Comparison of ENCODE assay signal across 8 cellular contexts in genomic region chr1:7962011-7962335, GRCh38. TPM values are rescaled to one million over a fixed set of nuclear protein-coding genes. Genes with fewer than 3 reads are reported as not detected.
DNase-seq lines count a peak whose midpoint lies in the region; ATAC-seq and TF ChIP-seq lines count a peak whose summit lies in the region.

No MANE protein-coding gene starts in this region.

- peaks cover 44% of the 10 kb centered on the region for H3K4me1 Mint-ChIP-seq in activated T-helper 2 cell treated with anti-CD3 and anti-CD28 coated beads, Interferon-gamma antibody, Interleukin-2, Interleukin-4, amounts not matched to agents 10 μg/mL and 5 μg/mL and 100 μg/mL, durations not matched to agents 14 hours and 24 hours and 36 hours (ENCODE audit: low read depth)
- H3K4me1 Mint-ChIP-seq in immature natural killer cell, result peaks cover 52 to 64% of the 10 kb centered on the region in 2 donors

- H3K4me3 ChIP-seq in testis, result peak overlapping the region; percentile 67 to 81

- intact Hi-C loops in activated T-helper 2 cell treated with anti-CD3 and anti-CD28 coated beads, Interferon-gamma antibody, Interleukin-2, Interleukin-4, amounts not matched to agents 10 μg/mL and 5 μg/mL and 100 μg/mL, durations not matched to agents 14 hours and 24 hours and 36 hours (cut with micrococcal nuclease), result loop anchor here (5.0 kb wide), 1 partner anchor 40 kb away; no protein-coding TSS in a partner anchor
- intact Hi-C loops in testis (cut with DNase I; ENCODE audit: low total_unique reads), result no loop called here

- peaks cover 58% of the 10 kb centered on the region for H3K36me3 Mint-ChIP-seq in activated T-helper 2 cell treated with anti-CD3 and anti-CD28 coated beads, Interferon-gamma antibody, Interleukin-2, Interleukin-4, amounts not matched to agents 10 μg/mL and 5 μg/mL and 100 μg/mL, durations not matched to agents 14 hours and 24 hours and 36 hours (ENCODE audit: low read depth)
- peaks cover 17 to 19% (median 19%) of the 10 kb centered on the region in 3 donors for H3K36me3 Mint-ChIP-seq in immature natural killer cell

- no peaks in the 10 kb centered on the region for H3K9me3 ChIP-seq in testis

- 0% methylated on average over 8 to 10 of the region's 10 CpGs for WGBS in testis, 2 donors

- H3K27me3 Mint-ChIP-seq in activated T-helper 2 cell treated with anti-CD3 and anti-CD28 coated beads, Interferon-gamma antibody, Interleukin-2, Interleukin-4, amounts not matched to agents 10 μg/mL and 5 μg/mL and 100 μg/mL, durations not matched to agents 14 hours and 24 hours and 36 hours (ENCODE audit: low read depth), result no peaks in the 10 kb centered on the region
- H3K27me3 Mint-ChIP-seq in immature natural killer cell (ENCODE audit: low read depth in 3 of 3), result peaks cover 10 to 17% (median 13%) of the 10 kb centered on the region in 3 donors

- H3K27ac Mint-ChIP-seq in activated T-helper 2 cell treated with anti-CD3 and anti-CD28 coated beads, Interferon-gamma antibody, Interleukin-2, Interleukin-4, amounts not matched to agents 10 μg/mL and 5 μg/mL and 100 μg/mL, durations not matched to agents 14 hours and 24 hours and 36 hours, result peak overlapping the region; percentile 98
- peak overlapping the region; percentile 92 to 99 (median 98) for H3K27ac Mint-ChIP-seq in immature natural killer cell

- no peaks in the 10 kb centered on the region for H3K9me3 Mint-ChIP-seq in activated T-helper 2 cell treated with anti-CD3 and anti-CD28 coated beads, Interferon-gamma antibody, Interleukin-2, Interleukin-4, amounts not matched to agents 10 μg/mL and 5 μg/mL and 100 μg/mL, durations not matched to agents 14 hours and 24 hours and 36 hours
- H3K9me3 Mint-ChIP-seq in immature natural killer cell, result no peaks in the 10 kb centered on the region

- peak overlapping the region; percentile 81 to 87 for H3K27ac ChIP-seq in testis

- H3K27me3 ChIP-seq in testis, result no peaks in the 10 kb centered on the region

- no peaks in the 10 kb centered on the region for H3K36me3 ChIP-seq in testis (ENCODE audit: low read depth, missing control alignments)

- peaks cover 14% of the 10 kb centered on the region for H3K4me1 ChIP-seq in testis

- DNase-seq in activated T-cell treated with anti-CD3 and anti-CD28 coated beads for 4 hours, result peak; percentile 38
- no peak for DNase-seq in activated T-cell treated with anti-CD3 and anti-CD28 coated beads, Interleukin-2, amount 50 U/mL, for 48 hours
- no peak for DNase-seq in activated T-helper 2 cell treated with anti-CD3 and anti-CD28 coated beads, Interferon-gamma antibody, Interleukin-2, Interleukin-4, amounts not matched to agents 10 μg/mL and 5 μg/mL and 100 μg/mL, durations not matched to agents 14 hours and 24 hours and 36 hours (ENCODE audit: low spot score)
- no peak for DNase-seq in immature natural killer cell
- no peak for DNase-seq in testis
- no peak for DNase-seq in stimulated activated CD4-positive, alpha-beta T cell treated with anti-CD3 and anti-CD28 coated beads, Interleukin-4, amount 100 ng/mL, for 1 hour
- no peak for DNase-seq in NCI-H2081 (lab: John Stamatoyannopoulos, UW)

- no peak for TF ChIP-seq CTCF in testis (IDR thresholded peaks at IDR 0.05)

- TF ChIP-seq POLR2A in testis (IDR thresholded peaks at IDR 0.05), result no peak

- ATAC-seq in HG03280 (IDR thresholded peaks at IDR 0.05; ENCODE audit: unreplicated experiment), result peak; percentile 2

- peak overlapping the region; percentile 100 for H3K4me3 Mint-ChIP-seq in activated T-helper 2 cell treated with anti-CD3 and anti-CD28 coated beads, Interferon-gamma antibody, Interleukin-2, Interleukin-4, amounts not matched to agents 10 μg/mL and 5 μg/mL and 100 μg/mL, durations not matched to agents 14 hours and 24 hours and 36 hours (ENCODE audit: low read depth)
- H3K4me3 Mint-ChIP-seq in immature natural killer cell, result peak overlapping the region; percentile 94 to 100 (median 96)

RNA-seq across cellular contexts. Expression of gene PARK7, which starts 0.5 kb away (rescaled TPM):
- 498 and 514 TPM in 2 replicates for total RNA-seq in activated T-helper 2 cell treated with anti-CD3 and anti-CD28 coated beads, Interferon-gamma antibody, Interleukin-2, Interleukin-4, amounts not matched to agents 10 μg/mL and 5 μg/mL and 100 μg/mL, durations not matched to agents 14 hours and 24 hours and 36 hours
- polyA plus RNA-seq in immature natural killer cell (100 to 1,000 TPM; 400 to 579 (median 427) TPM), testis (ENCODE audit: insufficient read depth, low read depth, low replicate concordance) (281 TPM)
- total RNA-seq in testis, result 100 to 1,000 TPM; 110 to 129 TPM

RNA-seq across cellular contexts. Expression of gene TNFRSF9, which starts 21.3 kb away (rescaled TPM):
- 112 and 115 TPM in 2 replicates for total RNA-seq in activated T-helper 2 cell treated with anti-CD3 and anti-CD28 coated beads, Interferon-gamma antibody, Interleukin-2, Interleukin-4, amounts not matched to agents 10 μg/mL and 5 μg/mL and 100 μg/mL, durations not matched to agents 14 hours and 24 hours and 36 hours
- polyA plus RNA-seq in immature natural killer cell, result 10 to 100 TPM in 2 of 3 donors, 1 to 10 TPM in 1; 6.5 to 21.9 (median 10.9) TPM
- under 1 TPM; 0.06 to 0.08 TPM for total RNA-seq in testis
- 0.24 TPM for polyA plus RNA-seq in testis (ENCODE audit: insufficient read depth, low read depth, low replicate concordance)

Comparison
In these comparisons a context has a peak if more than half of its experiments do, and no peak if none do; other contexts are left out.
1. RNA of gene TNFRSF9, which starts 21.3 kb away (total RNA-seq): 112 to 115 TPM in activated T-helper 2 cell treated with anti-CD3 and anti-CD28 coated beads, Interferon-gamma antibody, Interleukin-2, Interleukin-4, amounts not matched to agents 10 μg/mL and 5 μg/mL and 100 μg/mL, durations not matched to agents 14 hours and 24 hours and 36 hours; 0.06 to 0.08 TPM in testis; every median in the first group is over 100 times any median in the second.